24 cellular contexts compared by ENCODE assay signal in genomic region chr6:64439274-64439673, GRCh38.
DNase-seq lines count a peak whose midpoint lies in the region; ATAC-seq, FAIRE-seq and TF ChIP-seq lines count a peak whose summit lies in the region.
"Had no signal": no experiment of that assay in that cellular context is flagged by ENCODE, and none has a peak within 500 bp of the region (broad histone marks: within the 10 kb centered on the region; RNA-seq: fewer than 3 reads in every experiment).

No MANE protein-coding gene starts in this region.

- H2AFZ ChIP-seq in PC-3 (ENCODE audit: low read length) (no peak overlapping the region), endothelial cell of umbilical vein (ENCODE audit: low read depth, low read length) (no peak overlapping the region)

- no peaks in the 10 kb centered on the region for H3K9me2 ChIP-seq in PC-3 (replicated peaks; ENCODE audit: low read length)

- H3K9ac ChIP-seq in PC-3 (ENCODE audit: low read length), result no peak overlapping the region
- no peak overlapping the region for H3K9ac ChIP-seq in endothelial cell of umbilical vein (replicated peaks; ENCODE audit: extremely low read depth, insufficient read depth, low read length)
- H3K9ac ChIP-seq: KMS-11 had no signal

- CTCF ChIA-PET in PC-3 (lab: Charles Lee) (no interaction called here), endothelial cell of umbilical vein (lab: Charles Lee) (no interaction called here)

- FAIRE-seq in endothelial cell of umbilical vein (lab: Jason Lieb, UNC), result peak; percentile 38

- intact Hi-C loops in PC-3 (cut with micrococcal nuclease), result no loop called here
- intact Hi-C loops in endothelial cell of umbilical vein (cut with micrococcal nuclease), result no loop called here
- intact Hi-C loops in adrenal gland (cut with DNase I), result no loop called here

- POLR2A ChIA-PET in PC-3 (lab: Charles Lee; ENCODE audit: unreplicated experiment) (no interaction called here), endothelial cell of umbilical vein (lab: Charles Lee) (no interaction called here)

- H3K27me3 ChIP-seq in PC-3 (ENCODE audit: low read length) (no peaks in the 10 kb centered on the region), endothelial cell of umbilical vein (ENCODE audit: control insufficient read depth in 2 of 2, insufficient read depth in 2 of 2, low read length in 2 of 2) (no peaks in the 10 kb centered on the region), adrenal gland (no peaks in the 10 kb centered on the region)

- dilution Hi-C loops in endothelial cell of umbilical vein (cut with MboI; ENCODE audit: extremely low pct_ligation_motif_present, low sequenced_read_pairs), result no loop called here

- H3F3A ChIP-seq in PC-3 (ENCODE audit: low read length, unreplicated experiment), result no peaks in the 10 kb centered on the region

- H4K20me1 ChIP-seq in PC-3 (ENCODE audit: low read length) (no peaks in the 10 kb centered on the region), endothelial cell of umbilical vein (replicated peaks; ENCODE audit: control insufficient read depth, extremely low read depth, insufficient read depth, low read length) (no peaks in the 10 kb centered on the region)

- H3K27ac ChIP-seq in PC-3 (ENCODE audit: low read length) (no peak overlapping the region), endothelial cell of umbilical vein (ENCODE audit: insufficient read depth, low read depth, low read length) (no peak overlapping the region), adrenal gland (no peak overlapping the region)
- H3K27ac ChIP-seq: C4-2B, HL-60, KMS-11 had no signal

- no TSS peak for BruUV-seq in PC-3 (replicated peaks; lab: Mats Ljungman, UMichigan)
- no TSS peak for BruUV-seq in endothelial cell of umbilical vein (replicated peaks; lab: Mats Ljungman, UMichigan)

- no peaks in the 10 kb centered on the region for H3K79me2 ChIP-seq in PC-3 (ENCODE audit: low read length)
- H3K79me2 ChIP-seq in endothelial cell of umbilical vein (ENCODE audit: control insufficient read depth, insufficient read depth, low read length), result no peaks in the 10 kb centered on the region

- H3K36me3 ChIP-seq in PC-3 (ENCODE audit: low read depth, low read length) (no peaks in the 10 kb centered on the region), endothelial cell of umbilical vein (ENCODE audit: control insufficient read depth in 2 of 2, extremely low read depth in 1 of 2, insufficient read depth in 2 of 2, low read length in 2 of 2) (no peaks in the 10 kb centered on the region), adrenal gland (replicated peaks in 1 of 2) (no peaks in the 10 kb centered on the region)

- no peak for TF ChIP-seq POLR2A in endothelial cell of umbilical vein (IDR thresholded peaks at IDR 0.05; ENCODE audit: low read depth, low read length)
- no peak for TF ChIP-seq POLR2A in adrenal gland (IDR thresholded peaks at IDR 0.05)

- TF ChIP-seq CTCF in PC-3 (conservative IDR thresholded peaks at IDR 0.05; ENCODE audit: low read depth, low read length) (no peak), endothelial cell of umbilical vein (IDR thresholded peaks at IDR 0.05; ENCODE audit: extremely low read depth in 1 of 2, insufficient read depth in 1 of 2, low read depth in 1 of 2, low read length in 2 of 2) (no peak), adrenal gland (IDR thresholded peaks at IDR 0.05) (no peak)

- H3K4me3 ChIP-seq in PC-3 (ENCODE audit: low read length), result no peak overlapping the region
- H3K4me3 ChIP-seq in endothelial cell of umbilical vein (replicated peaks in 1 of 3; ENCODE audit: insufficient read depth in 1 of 3, low read depth in 1 of 3, low read length in 3 of 3), result no peak overlapping the region
- H3K4me3 ChIP-seq in adrenal gland, result no peak overlapping the region

- ATAC-seq in PC-3 (peak; percentile 48), GM21723 (IDR thresholded peaks at IDR 0.05; ENCODE audit: unreplicated experiment) (no peak), HG03039 (IDR thresholded peaks at IDR 0.05; ENCODE audit: unreplicated experiment) (no peak)
- ATAC-seq: Panc1 had no signal

- H3K9me1 ChIP-seq in endothelial cell of umbilical vein (replicated peaks; ENCODE audit: control insufficient read depth, extremely low read depth, insufficient read depth, low read length), result no peaks in the 10 kb centered on the region

- H3K4me1 ChIP-seq in PC-3 (ENCODE audit: insufficient read depth, low read length) (no peaks in the 10 kb centered on the region), endothelial cell of umbilical vein (ENCODE audit: control insufficient read depth, extremely low read depth, insufficient read depth, low read length) (no peaks in the 10 kb centered on the region), adrenal gland (replicated peaks in 1 of 2) (no peaks in the 10 kb centered on the region)

- DNase-seq in NCI-H2171 treated with DMSO at 0.1 percent for 48 hours (lab: John Stamatoyannopoulos, UW), result peak; percentile 25
- no peak for DNase-seq in NCI-H2171 (lab: John Stamatoyannopoulos, UW)
- DNase-seq in PC-3, result no peak
- peak; percentile 61 for DNase-seq in endothelial cell of umbilical vein (ENCODE audit: low read depth, low spot score)
- no peak for DNase-seq in adrenal gland
- DNase-seq in cerebellum (ENCODE audit: low spot score), result no peak
- DNase-seq: 8988T; Calu3; CD8-positive, alpha-beta memory T cell; DMS79; H7; IMR-90; MV-4-11; NCI-H1694; NCI-H2081; NCI-H446 treated with DMSO at 0.1 percent for 48 hours; NCI-H526 treated with DMSO at 0.1 percent for 48 hours; Right ventricle myocardium superior had no signal

- WGBS in adrenal gland, 4 donors, result 54 to 73% (median 60%) methylated on average over 2 of the region's 2 CpGs

- no peaks in the 10 kb centered on the region for H3K9me3 ChIP-seq in PC-3 (ENCODE audit: low read length)
- H3K9me3 ChIP-seq in endothelial cell of umbilical vein (replicated peaks; ENCODE audit: control insufficient read depth, insufficient read depth, low read length), result no peaks in the 10 kb centered on the region
- no peaks in the 10 kb centered on the region for H3K9me3 ChIP-seq in adrenal gland (replicated peaks in 1 of 3)

- H3K4me2 ChIP-seq in PC-3 (ENCODE audit: low read length), result no peak overlapping the region
- H3K4me2 ChIP-seq in endothelial cell of umbilical vein (ENCODE audit: insufficient read depth, low read length), result no peak overlapping the region
- H3K4me2 ChIP-seq: KMS-11 had no signal

TF ChIP-seq in endothelial cell of umbilical vein, 7 proteins besides CTCF, POLR2A, EP300 and RAD21:
- TF ChIP-seq MAX (IDR thresholded peaks at IDR 0.05; ENCODE audit: insufficient read depth, insufficient read length), result no peak
- TF ChIP-seq FOS (IDR thresholded peaks at IDR 0.05; ENCODE audit: borderline replicate concordance, insufficient read depth, low read length), result peak; percentile 63

Comparison
In these comparisons a context has a peak if more than half of its experiments do, and no peak if none do; other contexts are left out.
1. DNase-seq: peak in NCI-H2171 treated with DMSO at 0.1 percent for 48 hours (single experiment) and endothelial cell of umbilical vein (single experiment); none in NCI-H2171 (single experiment), PC-3 (single experiment), adrenal gland (0 of 7) and cerebellum (single experiment).